28 cellular contexts compared by ENCODE assay signal in genomic region chr18:40692871-40693270, GRCh38.
DNase-seq lines count a peak whose midpoint lies in the region; ATAC-seq, FAIRE-seq and TF ChIP-seq lines count a peak whose summit lies in the region.
"Had no signal": no experiment of that assay in that cellular context is flagged by ENCODE, and none has a peak within 500 bp of the region (broad histone marks: within the 10 kb centered on the region; RNA-seq: fewer than 3 reads in every experiment).

No MANE protein-coding gene starts in this region.

- TF ChIP-seq POLR2A in prostate gland (IDR thresholded peaks at IDR 0.05), result no peak

- H3K27ac Mint-ChIP-seq in glutamatergic neuron (ENCODE audit: unreplicated experiment), result no peak overlapping the region
- H3K27ac Mint-ChIP-seq: CD8-positive, alpha-beta memory T cell had no signal

- no peaks in the 10 kb centered on the region for H3K4me1 Mint-ChIP-seq in glutamatergic neuron (ENCODE audit: low read depth, unreplicated experiment)
- H3K4me1 Mint-ChIP-seq: CD8-positive, alpha-beta memory T cell had no signal

- no peaks in the 10 kb centered on the region for H3K27me3 Mint-ChIP-seq in glutamatergic neuron (ENCODE audit: unreplicated experiment)
- H3K27me3 Mint-ChIP-seq: CD8-positive, alpha-beta memory T cell had no signal

- no peak for ATAC-seq in HG03432 (IDR thresholded peaks at IDR 0.05; ENCODE audit: unreplicated experiment)
- ATAC-seq: HCT116, HepG2, PC-3 had no signal

- H3K36me3 ChIP-seq in adipocyte (ENCODE audit: control insufficient read depth, insufficient read depth, low read length, severe bottlenecking), result no peaks in the 10 kb centered on the region
- no peaks in the 10 kb centered on the region for H3K36me3 ChIP-seq in kidney (ENCODE audit: control insufficient read depth in 1 of 2, insufficient read depth in 2 of 2, low read length in 2 of 2)
- no peaks in the 10 kb centered on the region for H3K36me3 ChIP-seq in prostate gland
- H3K36me3 ChIP-seq: MG63 had no signal

- peaks cover 2% of the 10 kb centered on the region for H3K9me3 Mint-ChIP-seq in glutamatergic neuron (ENCODE audit: unreplicated experiment)

- peaks cover 5% of the 10 kb centered on the region for H3K36me3 Mint-ChIP-seq in glutamatergic neuron (ENCODE audit: unreplicated experiment)
- H3K36me3 Mint-ChIP-seq: CD8-positive, alpha-beta memory T cell had no signal

- peak; percentile 42 for DNase-seq in adipocyte (ENCODE audit: low read depth)
- no peak for DNase-seq in kidney
- no peak for DNase-seq in prostate gland (ENCODE audit: low spot score)
- DNase-seq in T-helper 2 cell, result no peak
- DNase-seq in glutamatergic neuron, result no peak
- DNase-seq: CD8-positive, alpha-beta memory T cell; DMS 273 treated with DMSO at 0.1 percent for 48 hours; DMS79; EL; KBM-7; MG63; NCI-H1105 treated with DMSO at 0.1 percent for 48 hours; NCI-H146; NCI-H1930; NCI-H2107; NCI-H524; NCI-H774; NK-92 treated with Interleukin-12 subunit alpha and Interleukin-12 subunit beta, amount 100 ng/mL, for 24 hours; PC-3; Right ventricle myocardium superior; RPMI8226 had no signal

- H3K9me3 ChIP-seq in adipocyte (ENCODE audit: control insufficient read depth, low read length) (no peaks in the 10 kb centered on the region), kidney (ENCODE audit: control insufficient read depth in 1 of 2, low read length in 2 of 2) (no peaks in the 10 kb centered on the region), prostate gland (no peaks in the 10 kb centered on the region)
- H3K9me3 ChIP-seq: MG63 had no signal

- no peaks in the 10 kb centered on the region for H3K27me3 ChIP-seq in adipocyte (replicated peaks; ENCODE audit: control insufficient read depth, insufficient read depth, low read length)
- no peaks in the 10 kb centered on the region for H3K27me3 ChIP-seq in prostate gland (replicated peaks; ENCODE audit: insufficient read depth)
- H3K27me3 ChIP-seq: MG63 had no signal

- no peak overlapping the region for H3K27ac ChIP-seq in kidney (ENCODE audit: low read depth in 2 of 2, low read length in 2 of 2)
- no peak overlapping the region for H3K27ac ChIP-seq in prostate gland
- H3K27ac ChIP-seq: C4-2B had no signal

- peak; percentile 87 for FAIRE-seq in G401.6 (lab: Jason Lieb, UNC)
- FAIRE-seq in endometrium (lab: Jason Lieb, UNC), result peak; percentile 86
- FAIRE-seq in kidney (lab: Jason Lieb, UNC), result peak; percentile 92
- FAIRE-seq: GM12892, HepG2 had no signal

- intact Hi-C loops in kidney (cut with DNase I) (no loop called here), prostate gland (cut with DNase I) (no loop called here)

- H3K4me3 Mint-ChIP-seq in glutamatergic neuron (ENCODE audit: unreplicated experiment), result no peak overlapping the region
- H3K4me3 Mint-ChIP-seq: CD8-positive, alpha-beta memory T cell had no signal

- WGBS in prostate gland, result 49% methylated on average over 3 of the region's 3 CpGs

- H3K9ac ChIP-seq in adipocyte (ENCODE audit: low read length) (no peak overlapping the region), kidney (ENCODE audit: low read length in 2 of 2) (no peak overlapping the region)

- TF ChIP-seq CTCF in kidney (IDR thresholded peaks at IDR 0.05; ENCODE audit: borderline replicate concordance, extremely low read depth, insufficient read depth) (no peak), prostate gland (IDR thresholded peaks at IDR 0.05) (no peak), glutamatergic neuron (IDR thresholded peaks at IDR 0.05; ENCODE audit: partially characterized antibody, unreplicated experiment) (no peak)

- H3K4me3 ChIP-seq in adipocyte (ENCODE audit: low read length) (no peak overlapping the region), kidney (ENCODE audit: low read length in 2 of 2) (no peak overlapping the region), prostate gland (no peak overlapping the region)
- H3K4me3 ChIP-seq: MG63 had no signal

- H3K4me1 ChIP-seq in adipocyte (ENCODE audit: control insufficient read depth, insufficient read depth, low read length) (no peaks in the 10 kb centered on the region), kidney (ENCODE audit: control insufficient read depth in 1 of 2, insufficient read depth in 1 of 2, low read depth in 1 of 2, low read length in 2 of 2) (no peaks in the 10 kb centered on the region), prostate gland (replicated peaks) (no peaks in the 10 kb centered on the region)
